In the genomic region with DNA sequence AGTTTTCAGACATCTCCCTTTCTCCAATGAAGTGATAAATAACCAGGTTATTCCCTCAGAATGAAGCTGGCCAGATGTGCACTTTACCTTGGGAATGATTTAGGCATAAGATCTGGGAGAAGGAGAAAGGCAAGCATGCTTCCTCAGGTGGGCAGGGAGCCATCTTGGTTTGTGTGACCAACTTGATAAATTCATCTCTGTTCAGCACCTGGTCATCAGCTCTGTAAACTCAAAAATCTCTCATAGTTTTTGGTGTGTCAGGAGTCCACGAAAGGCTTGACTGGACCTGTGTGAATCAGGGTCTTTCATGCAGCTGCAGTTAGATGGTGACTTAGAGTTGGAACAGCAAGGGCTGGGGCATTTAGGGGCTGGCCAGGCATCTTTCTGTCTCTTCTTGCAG, we compare ENCODE assay signal across 20 cellular contexts. TPM values are rescaled to one million over a fixed set of nuclear protein-coding genes. Genes with fewer than 3 reads are reported as not detected.
DNase-seq lines count a peak whose midpoint lies in the region; ATAC-seq, FAIRE-seq and TF ChIP-seq lines count a peak whose summit lies in the region.
"Had no signal": no experiment of that assay in that cellular context is flagged by ENCODE, and none has a peak within 500 bp of the region (broad histone marks: within the 10 kb centered on the region; RNA-seq: fewer than 3 reads in every experiment).

No MANE protein-coding gene starts in this region.

- no peak overlapping the region for H3K4me3 Mint-ChIP-seq in activated CD4-positive, alpha-beta T cell treated with anti-CD3 and anti-CD28 coated beads, Interleukin-2, amount 10 ng/mL, durations not matched to agents 24 days and 14 days
- H3K4me3 Mint-ChIP-seq in activated CD4-positive, alpha-beta T cell treated with anti-CD3 and anti-CD28 coated beads for 36 hours: no peak overlapping the region
- H3K4me3 Mint-ChIP-seq in chondrocyte (ENCODE audit: unreplicated experiment): no peak overlapping the region
- no peak overlapping the region for H3K4me3 Mint-ChIP-seq in activated T-cell treated with anti-CD3 and anti-CD28 coated beads, Interleukin-2, amount 50 U/mL, for 4 hours
- H3K4me3 Mint-ChIP-seq: CD14-positive monocyte; CD8-positive, alpha-beta T cell; HFFc6; IgD-negative memory B cell had no signal

- peak overlapping the region in 2 of 4 donors; percentile 12 to 65 for H3K27ac ChIP-seq in pancreas
- H3K27ac ChIP-seq: 22Rv1, HL-60 had no signal

- POLR2A ChIA-PET in activated CD4-positive, alpha-beta T cell treated with anti-CD3 and anti-CD28 coated beads for 36 hours (lab: Charles Lee): no interaction called here

- no peaks in the 10 kb centered on the region for H3K36me3 Mint-ChIP-seq in activated CD4-positive, alpha-beta T cell treated with anti-CD3 and anti-CD28 coated beads, Interleukin-2, amount 10 ng/mL, durations not matched to agents 24 days and 14 days (ENCODE audit: low read depth)
- H3K36me3 Mint-ChIP-seq in activated CD4-positive, alpha-beta T cell treated with anti-CD3 and anti-CD28 coated beads for 36 hours (ENCODE audit: low read depth): no peaks in the 10 kb centered on the region
- H3K36me3 Mint-ChIP-seq in chondrocyte (ENCODE audit: low read depth): no peaks in the 10 kb centered on the region
- H3K36me3 Mint-ChIP-seq in activated T-cell treated with anti-CD3 and anti-CD28 coated beads, Interleukin-2, amount 50 U/mL, for 4 hours (ENCODE audit: insufficient read depth): no peaks in the 10 kb centered on the region
- H3K36me3 Mint-ChIP-seq: CD14-positive monocyte; CD8-positive, alpha-beta T cell; IgD-negative memory B cell had no signal

- WGBS in pancreas, 2 donors: 39 to 41% methylated on average over 1 of the region's 1 CpG

- no peaks in the 10 kb centered on the region for H3K36me3 ChIP-seq in pancreas

- intact Hi-C loops in activated CD4-positive, alpha-beta T cell treated with anti-CD3 and anti-CD28 coated beads, Interleukin-2, amount 10 ng/mL, durations not matched to agents 24 days and 14 days (cut with micrococcal nuclease): no loop called here
- intact Hi-C loops in activated CD4-positive, alpha-beta T cell treated with anti-CD3 and anti-CD28 coated beads for 36 hours (cut with DNase I, micrococcal nuclease): no loop called here
- intact Hi-C loops in pancreas (cut with DNase I): no loop called here
- intact Hi-C loops in left cardiac atrium (cut with DNase I): no loop called here

- H3K4me1 Mint-ChIP-seq in activated CD4-positive, alpha-beta T cell treated with anti-CD3 and anti-CD28 coated beads, Interleukin-2, amount 10 ng/mL, durations not matched to agents 24 days and 14 days: no peaks in the 10 kb centered on the region
- no peaks in the 10 kb centered on the region for H3K4me1 Mint-ChIP-seq in activated CD4-positive, alpha-beta T cell treated with anti-CD3 and anti-CD28 coated beads for 36 hours
- H3K4me1 Mint-ChIP-seq in chondrocyte (ENCODE audit: low read depth): peaks cover 54% of the 10 kb centered on the region
- no peaks in the 10 kb centered on the region for H3K4me1 Mint-ChIP-seq in activated T-cell treated with anti-CD3 and anti-CD28 coated beads, Interleukin-2, amount 50 U/mL, for 4 hours (ENCODE audit: low read depth)
- H3K4me1 Mint-ChIP-seq: CD14-positive monocyte, IgD-negative memory B cell had no signal

- no peak for TF ChIP-seq CTCF in chondrocyte (IDR thresholded peaks at IDR 0.05)
- TF ChIP-seq CTCF in pancreas (IDR thresholded peaks at IDR 0.05): no peak

- peaks cover 9% of the 10 kb centered on the region for H3K27me3 Mint-ChIP-seq in activated CD4-positive, alpha-beta T cell treated with anti-CD3 and anti-CD28 coated beads, Interleukin-2, amount 10 ng/mL, durations not matched to agents 24 days and 14 days
- H3K27me3 Mint-ChIP-seq in activated CD4-positive, alpha-beta T cell treated with anti-CD3 and anti-CD28 coated beads for 36 hours: peaks cover 18% of the 10 kb centered on the region
- H3K27me3 Mint-ChIP-seq in chondrocyte (ENCODE audit: low read depth): no peaks in the 10 kb centered on the region
- H3K27me3 Mint-ChIP-seq in activated T-cell treated with anti-CD3 and anti-CD28 coated beads, Interleukin-2, amount 50 U/mL, for 4 hours (ENCODE audit: low read depth): peaks cover 6% of the 10 kb centered on the region

- DNase-seq in activated CD4-positive, alpha-beta T cell treated with anti-CD3 and anti-CD28 coated beads, Interleukin-2, amount 10 ng/mL, durations not matched to agents 24 days and 14 days: peak; percentile 24
- DNase-seq in activated CD4-positive, alpha-beta T cell treated with anti-CD3 and anti-CD28 coated beads for 36 hours: no peak
- DNase-seq in chondrocyte (ENCODE audit: low spot score) (no peak), pancreas (peak in 4 of 6 donors; percentile 29 to 73 (median 48)), left cardiac atrium (no peak)
- no peak for DNase-seq in activated T-cell treated with anti-CD3 and anti-CD28 coated beads, Interleukin-2, amount 50 U/mL, for 4 hours
- DNase-seq: CD8-positive, alpha-beta T cell; COR-L47; DND-41; GDM1; HCEC 1CT; HFFc6 had no signal

- no peak overlapping the region for H3K27ac Mint-ChIP-seq in activated CD4-positive, alpha-beta T cell treated with anti-CD3 and anti-CD28 coated beads, Interleukin-2, amount 10 ng/mL, durations not matched to agents 24 days and 14 days
- no peak overlapping the region for H3K27ac Mint-ChIP-seq in activated CD4-positive, alpha-beta T cell treated with anti-CD3 and anti-CD28 coated beads for 36 hours
- peak overlapping the region; percentile 85 for H3K27ac Mint-ChIP-seq in chondrocyte (ENCODE audit: unreplicated experiment)
- H3K27ac Mint-ChIP-seq: CD14-positive monocyte; CD8-positive, alpha-beta T cell; HFFc6 had no signal

- no peak for FAIRE-seq in pancreas (lab: Jason Lieb, UNC)
- FAIRE-seq: D721Med, GM12892, GM19239 had no signal

- CTCF ChIA-PET in activated CD4-positive, alpha-beta T cell treated with anti-CD3 and anti-CD28 coated beads for 36 hours (lab: Charles Lee): no interaction called here

- ATAC-seq in activated CD4-positive, alpha-beta T cell treated with anti-CD3 and anti-CD28 coated beads for 36 hours: no peak
- ATAC-seq in pancreas (peak; percentile 42 to 67 (median 50)), left cardiac atrium (no peak), HG02798 (IDR thresholded peaks at IDR 0.05; ENCODE audit: poor library complexity, unreplicated experiment) (no peak)
- ATAC-seq in activated T-cell treated with anti-CD3 and anti-CD28 coated beads, Interleukin-2, amount 50 U/mL, for 4 hours: no peak
- ATAC-seq: CD8-positive, alpha-beta T cell had no signal

- no peak overlapping the region for H3K4me3 ChIP-seq in pancreas

- H3K9me3 ChIP-seq in pancreas: no peaks in the 10 kb centered on the region

- peaks cover 3 to 18% (median 13%) of the 10 kb centered on the region in 3 donors for H3K4me1 ChIP-seq in pancreas

- no peaks in the 10 kb centered on the region for H3K27me3 ChIP-seq in pancreas

- H3K9me3 Mint-ChIP-seq in activated CD4-positive, alpha-beta T cell treated with anti-CD3 and anti-CD28 coated beads, Interleukin-2, amount 10 ng/mL, durations not matched to agents 24 days and 14 days: no peaks in the 10 kb centered on the region
- H3K9me3 Mint-ChIP-seq in activated CD4-positive, alpha-beta T cell treated with anti-CD3 and anti-CD28 coated beads for 36 hours (ENCODE audit: low read depth): no peaks in the 10 kb centered on the region
- H3K9me3 Mint-ChIP-seq in chondrocyte (ENCODE audit: low read depth): no peaks in the 10 kb centered on the region
- no peaks in the 10 kb centered on the region for H3K9me3 Mint-ChIP-seq in activated T-cell treated with anti-CD3 and anti-CD28 coated beads, Interleukin-2, amount 50 U/mL, for 4 hours
- H3K9me3 Mint-ChIP-seq: CD8-positive, alpha-beta T cell; HFFc6; IgD-negative memory B cell had no signal

RNA-seq across cellular contexts. Expression of gene ENPP1, which starts 24.5 kb away (rescaled TPM):
- total RNA-seq in activated CD4-positive, alpha-beta T cell treated with anti-CD3 and anti-CD28 coated beads, Interleukin-2, amount 10 ng/mL, durations not matched to agents 24 days and 14 days: 0.58 and 0.66 TPM in 2 replicates
- total RNA-seq in activated CD4-positive, alpha-beta T cell treated with anti-CD3 and anti-CD28 coated beads for 36 hours: under 1 TPM; 0.23 to 0.42 TPM
- 8.1 to 23.6 TPM (median 8.6 TPM) in 3 replicates for total RNA-seq in chondrocyte
- total RNA-seq in pancreas: 10 to 100 TPM; 16.5 to 46.6 (median 23.0) TPM
- polyA plus RNA-seq in pancreas: 1 to 10 TPM; 4.8 to 5.6 TPM
- under 1 TPM; 0.32 to 0.52 (median 0.51) TPM for total RNA-seq in activated T-cell treated with anti-CD3 and anti-CD28 coated beads, Interleukin-2, amount 50 U/mL, for 4 hours
- total RNA-seq in left cardiac atrium: 1 to 10 TPM; 3.9 to 6.9 TPM
- total RNA-seq: CD8-positive, alpha-beta T cell had no signal
- polyA plus RNA-seq: CD14-positive monocyte had no signal

Comparison
In these comparisons a context has a peak if more than half of its experiments do, and no peak if none do; other contexts are left out.
1. DNase-seq: peak in activated CD4-positive, alpha-beta T cell treated with anti-CD3 and anti-CD28 coated beads, Interleukin-2, amount 10 ng/mL, durations not matched to agents 24 days and 14 days (single experiment) and pancreas (4 of 6); none in activated CD4-positive, alpha-beta T cell treated with anti-CD3 and anti-CD28 coated beads for 36 hours (single experiment), chondrocyte (single experiment), activated T-cell treated with anti-CD3 and anti-CD28 coated beads, Interleukin-2, amount 50 U/mL, for 4 hours (single experiment) and left cardiac atrium (single experiment).
2. ATAC-seq: peak in pancreas (4 of 4); none in activated CD4-positive, alpha-beta T cell treated with anti-CD3 and anti-CD28 coated beads for 36 hours (single experiment), activated T-cell treated with anti-CD3 and anti-CD28 coated beads, Interleukin-2, amount 50 U/mL, for 4 hours (0 of 2), left cardiac atrium (0 of 2) and HG02798 (single experiment).